9 cellular contexts compared by ENCODE assay signal in the genomic region with DNA sequence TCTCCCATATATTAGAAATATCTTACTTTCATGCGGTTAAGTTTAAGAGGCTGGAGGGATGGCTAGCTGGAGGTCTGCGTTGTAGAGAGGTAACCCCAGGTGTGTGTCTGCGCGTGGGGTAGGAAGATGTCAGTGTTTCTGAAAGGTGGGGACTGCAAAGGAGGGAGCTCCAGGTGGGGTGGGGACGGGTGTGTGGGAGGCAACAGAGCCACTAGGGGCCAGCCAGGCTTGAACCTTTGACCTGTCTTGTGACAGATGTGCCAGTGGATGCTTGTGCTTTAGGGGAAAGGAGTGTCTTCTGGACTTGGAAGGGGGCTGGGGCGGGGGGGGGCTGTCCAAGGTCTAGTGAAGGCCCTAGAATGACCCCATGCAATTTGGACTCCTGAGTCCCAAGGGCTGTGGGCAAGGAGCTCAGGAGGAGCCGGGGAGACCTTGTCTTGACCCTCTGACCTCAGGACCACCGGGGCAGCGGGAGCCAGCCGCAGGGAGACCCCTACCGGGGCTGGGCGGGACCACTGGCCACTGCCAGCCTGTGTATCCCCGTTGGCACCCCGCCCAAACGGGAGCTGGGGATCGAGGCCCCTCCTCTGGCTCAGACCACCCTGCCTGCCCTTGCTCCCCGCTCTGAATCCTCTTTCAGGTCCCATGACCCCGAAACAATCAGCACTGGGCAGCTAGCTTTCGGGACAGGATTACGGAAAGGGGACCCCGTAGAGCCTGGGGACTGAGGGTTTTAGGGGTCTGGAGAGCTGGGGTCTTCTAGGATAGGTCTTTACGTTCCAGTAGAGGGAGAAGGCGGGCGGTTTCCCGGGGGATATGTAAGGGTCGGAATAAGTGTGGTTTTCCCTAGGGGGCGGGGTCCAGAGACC. TPM values are rescaled to one million over a fixed set of nuclear protein-coding genes. Genes with fewer than 3 reads are reported as not detected.
A peak's percentile ranks its signal among the peaks of the same experiment; 100 is the strongest.
DNase-seq lines count a peak whose midpoint lies in the region; ATAC-seq and TF ChIP-seq lines count a peak whose summit lies in the region.
"Had no signal": no experiment of that assay in that cellular context is flagged by ENCODE, and none has a peak within 500 bp of the region (broad histone marks: within the 10 kb centered on the region; RNA-seq: fewer than 3 reads in every experiment).

No MANE protein-coding gene starts in this region.

- TF ChIP-seq POLR2A in stomach (IDR thresholded peaks at IDR 0.05) = no peak

- H2AFZ ChIP-seq in SK-N-SH (ENCODE audit: low read depth) = peak overlapping the region; percentile 97

- H3K4me1 Mint-ChIP-seq in activated CD4-positive, alpha-beta memory T cell treated with anti-CD3 and anti-CD28 coated beads for 36 hours (ENCODE audit: low read depth) = peaks cover 50% of the 10 kb centered on the region

- H3K4me3 ChIP-seq in SK-N-SH (ENCODE audit: low read depth in 2 of 2, low read length in 1 of 2) (peak overlapping the region; percentile 67 to 90), iPS-20b (ENCODE audit: low read length) (peak overlapping the region; percentile 89), stomach (peak overlapping the region; percentile 55 to 69 (median 61))

- H3K9me3 ChIP-seq in SK-N-SH = no peaks in the 10 kb centered on the region
- H3K9me3 ChIP-seq in iPS-20b (ENCODE audit: insufficient read depth, low read depth, low read length) = no peaks in the 10 kb centered on the region
- H3K9me3 ChIP-seq in stomach = no peaks in the 10 kb centered on the region

- no peaks in the 10 kb centered on the region for H3K79me2 ChIP-seq in SK-N-SH (ENCODE audit: insufficient read depth)

- no peak for ATAC-seq in SK-N-SH treated with all-trans-retinoic acid at 6 μM for 48 hours
- ATAC-seq in GM18511 (IDR thresholded peaks at IDR 0.05; ENCODE audit: unreplicated experiment) = no peak

- peaks cover 0 to 22% of the 10 kb centered on the region in 2 experiments; a peak in 2 of 4 replicates for H3K4me1 ChIP-seq in SK-N-SH (ENCODE audit: control insufficient read depth in 1 of 2, insufficient read depth in 2 of 2, low read depth in 1 of 2, low read length in 1 of 2)
- peaks cover 10% of the 10 kb centered on the region for H3K4me1 ChIP-seq in iPS-20b (ENCODE audit: insufficient read depth, low read length)
- peaks cover 30 to 51% (median 43%) of the 10 kb centered on the region in 4 donors for H3K4me1 ChIP-seq in stomach

- H3F3A ChIP-seq in SK-N-SH (replicated peaks; ENCODE audit: insufficient read depth) = peaks cover 5% of the 10 kb centered on the region

- H3K27me3 ChIP-seq in SK-N-SH (ENCODE audit: insufficient read depth) (0 out of 2 replicates have a peak, but pooled peaks cover 6% of the 10 kb centered on the region), iPS-20b (ENCODE audit: insufficient read depth, low read length) (peaks cover 21% of the 10 kb centered on the region), stomach (peaks cover 0 to 38% (median 13%) of the 10 kb centered on the region in 3 donors)

- H3K9me3 Mint-ChIP-seq in activated CD4-positive, alpha-beta memory T cell treated with anti-CD3 and anti-CD28 coated beads for 36 hours = no peaks in the 10 kb centered on the region

- peak overlapping the region; percentile 80 for H3K4me3 Mint-ChIP-seq in activated CD4-positive, alpha-beta memory T cell treated with anti-CD3 and anti-CD28 coated beads for 36 hours

- H3K9ac ChIP-seq in SK-N-SH (no peak overlapping the region), iPS-20b (ENCODE audit: low read depth, low read length) (peak overlapping the region; percentile 57; the same call in 1 of the 2 replicates)

- no peaks in the 10 kb centered on the region for H3K9me2 ChIP-seq in SK-N-SH

- H3K27ac ChIP-seq in SK-N-SH (ENCODE audit: low read depth in 2 of 2, low read length in 1 of 2) (no peak overlapping the region), iPS-20b (ENCODE audit: low read length) (no peak overlapping the region), stomach (peak overlapping the region; percentile 20 to 81 (median 79))

- under 1% methylated on average over 14 of the region's 27 CpGs for WGBS in SK-N-SH (ENCODE audit: low lambda C conversion rate)
- 1 to 3% (median 2%) methylated on average over 21 to 27 of the region's 27 CpGs for WGBS in stomach, 5 donors

- TF ChIP-seq RAD21 in SK-N-SH (IDR thresholded peaks at IDR 0.05; ENCODE audit: low read length) = no peak

- H4K20me1 ChIP-seq in SK-N-SH (ENCODE audit: insufficient read depth) = no peaks in the 10 kb centered on the region

- no peaks in the 10 kb centered on the region for H3K36me3 ChIP-seq in SK-N-SH (replicated peaks in 1 of 2; ENCODE audit: control insufficient read depth in 1 of 2, insufficient read depth in 2 of 2, low read length in 1 of 2)
- H3K36me3 ChIP-seq in iPS-20b (ENCODE audit: insufficient read depth, low read depth, low read length) = no peaks in the 10 kb centered on the region
- no peaks in the 10 kb centered on the region for H3K36me3 ChIP-seq in stomach

- intact Hi-C loops in activated CD4-positive, alpha-beta memory T cell treated with anti-CD3 and anti-CD28 coated beads for 36 hours (cut with micrococcal nuclease) = no loop called here
- intact Hi-C loops in stomach (cut with DNase I; ENCODE audit: low total_unique reads) = no loop called here

- DNase-seq in SK-N-SH (peak; percentile 63), stomach (no peak), GOT3 (lab: John Stamatoyannopoulos, UW) (no peak), GM19238 (ENCODE audit: insufficient read length, low spot score) (no peak)
- DNase-seq in activated CD4-positive, alpha-beta memory T cell treated with anti-CD3 and anti-CD28 coated beads for 36 hours = peak; percentile 34

- peak overlapping the region; percentile 94 for H3K4me2 ChIP-seq in SK-N-SH

- no peak overlapping the region for H3K27ac Mint-ChIP-seq in activated CD4-positive, alpha-beta memory T cell treated with anti-CD3 and anti-CD28 coated beads for 36 hours

- CTCF ChIA-PET in SK-N-SH (lab: Yijun Ruan, JAX) = interaction anchor here (0.6 to 13.7 kb wide), 17 partner anchors 8 to 245 kb away, joined by 3 to 391 read pairs (median 10); a partner anchor contains a TSS
- CTCF ChIA-PET in activated CD4-positive, alpha-beta memory T cell treated with anti-CD3 and anti-CD28 coated beads for 36 hours (lab: Charles Lee) = interaction anchor here (0.6 to 6.5 kb wide), 10 partner anchors 7 to 154 kb away, joined by 3 to 47 read pairs (median 6); a partner anchor contains a TSS

- POLR2A ChIA-PET in SK-N-SH (lab: Yijun Ruan, JAX) = no interaction called here
- POLR2A ChIA-PET in activated CD4-positive, alpha-beta memory T cell treated with anti-CD3 and anti-CD28 coated beads for 36 hours (lab: Charles Lee) = interaction anchor here (0.6 to 2.4 kb wide), 2 partner anchors 17 to 324 kb away, joined by 3 to 10 read pairs; no protein-coding TSS in a partner anchor

- TF ChIP-seq CTCF in SK-N-SH (IDR thresholded peaks at IDR 0.05) (no peak), stomach (IDR thresholded peaks at IDR 0.05) (no peak)

- TF ChIP-seq EP300 in SK-N-SH (IDR thresholded peaks at IDR 0.05; ENCODE audit: borderline replicate concordance in 1 of 2, low read depth in 1 of 2, low read length in 1 of 2) (no peak), stomach (IDR thresholded peaks at IDR 0.05) (no peak)

- no peaks in the 10 kb centered on the region for H3K36me3 Mint-ChIP-seq in activated CD4-positive, alpha-beta memory T cell treated with anti-CD3 and anti-CD28 coated beads for 36 hours

- H3K27me3 Mint-ChIP-seq in activated CD4-positive, alpha-beta memory T cell treated with anti-CD3 and anti-CD28 coated beads for 36 hours = peaks cover 5% of the 10 kb centered on the region

TF ChIP-seq in SK-N-SH, 30 proteins besides CTCF, POLR2A, EP300 and RAD21 (continues in another document):
- TF ChIP-seq TCF12 (IDR thresholded peaks at IDR 0.05) = no peak

TF ChIP-seq in SK-N-SH treated with all-trans-retinoic acid at 6 μM for 48 hours, 23 proteins besides CTCF, POLR2A, EP300 and RAD21:
- TF ChIP-seq ZNF8 (CRISPR knock-in tag; IDR thresholded peaks at IDR 0.05) (no peak), ISL1 (CRISPR knock-in tag; IDR thresholded peaks at IDR 0.05) (no peak), RARB (CRISPR knock-in tag; IDR thresholded peaks at IDR 0.05) (no peak), TOX (CRISPR knock-in tag; IDR thresholded peaks at IDR 0.05; ENCODE audit: borderline replicate concordance) (no peak)
TF ChIP-seq in SK-N-SH treated with all-trans-retinoic acid at 6 μM for 48 hours: peak in this region for 0.

RNA-seq across cellular contexts. Expression of a gene that starts 1.1 kb away (rescaled TPM):
- polyA plus RNA-seq in SK-N-SH (2012; rRNA removed) (0.67 and 0.90 TPM in 2 replicates), stomach (1 to 10 TPM in 2 of 3 donors, under 1 TPM in 1; 0.53 to 2.7 (median 1.7) TPM)
- polyA plus RNA-seq in SK-N-SH (2012; cell fraction: cytosol; rRNA removed) = 0.26 and 0.33 TPM in 2 replicates
- 2.6 and 2.8 TPM in 2 replicates for polyA plus RNA-seq in SK-N-SH (2012; cell fraction: nucleus; rRNA removed)
- under 1 TPM in 1 of 2 experiments, not detected in 1; 0.07 TPM for total RNA-seq in activated CD4-positive, alpha-beta memory T cell treated with anti-CD3 and anti-CD28 coated beads for 36 hours
- total RNA-seq in stomach = 1 to 10 TPM in 1 of 5 donors, under 1 TPM in 4; 0.14 to 4.0 (median 0.58) TPM

RNA-seq across cellular contexts. Expression of a gene that starts 5.6 kb away (rescaled TPM):
- 0.03 and 0.08 TPM in 2 replicates for polyA plus RNA-seq in SK-N-SH (2012; rRNA removed)
- 0.01 and 0.07 TPM in 2 replicates for polyA plus RNA-seq in SK-N-SH (2012; cell fraction: cytosol; rRNA removed)
- 0.13 and 0.58 TPM in 2 replicates for polyA plus RNA-seq in SK-N-SH (2012; cell fraction: nucleus; rRNA removed)
- under 1 TPM; 0.34 to 0.69 TPM for total RNA-seq in activated CD4-positive, alpha-beta memory T cell treated with anti-CD3 and anti-CD28 coated beads for 36 hours
- total RNA-seq in stomach = not detected
- not detected for polyA plus RNA-seq in stomach

RNA-seq across cellular contexts. Expression of a gene that starts 19.0 kb away (rescaled TPM):
- polyA plus RNA-seq in SK-N-SH (2012; rRNA removed) = 0.66 and 1.0 TPM in 2 replicates
- 0.14 and 0.50 TPM in 2 replicates for polyA plus RNA-seq in SK-N-SH (2012; cell fraction: cytosol; rRNA removed)
- 2.3 and 4.5 TPM in 2 replicates for polyA plus RNA-seq in SK-N-SH (2012; cell fraction: nucleus; rRNA removed)
- total RNA-seq in activated CD4-positive, alpha-beta memory T cell treated with anti-CD3 and anti-CD28 coated beads for 36 hours = 10 to 100 TPM; 78.9 to 88.4 TPM
- 10 to 100 TPM in 1 of 5 donors, 1 to 10 TPM in 3, not detected in 1; 2.3 to 28.1 (median 5.8) TPM for total RNA-seq in stomach
- polyA plus RNA-seq in stomach = 10 to 100 TPM in 1 of 3 donors, 1 to 10 TPM in 2; 5.8 to 11.1 (median 7.5) TPM

RNA-seq across cellular contexts. Expression of a gene that starts 26.1 kb away (rescaled TPM):
- polyA plus RNA-seq in SK-N-SH (2012; rRNA removed) (0.08 and 0.10 TPM in 2 replicates), stomach (not detected)
- 0.04 and 0.05 TPM in 2 replicates for polyA plus RNA-seq in SK-N-SH (2012; cell fraction: cytosol; rRNA removed)
- 0.02 TPM in 1 of 2 replicates, not detected in the other for polyA plus RNA-seq in SK-N-SH (2012; cell fraction: nucleus; rRNA removed)
- total RNA-seq in activated CD4-positive, alpha-beta memory T cell treated with anti-CD3 and anti-CD28 coated beads for 36 hours = not detected
- under 1 TPM in 1 of 5 donors, not detected in 4; 0.37 TPM for total RNA-seq in stomach
- total RNA-seq: activated CD8-positive, alpha-beta memory T cell treated with anti-CD3 and anti-CD28 coated beads for 36 hours had no signal

RNA-seq across cellular contexts. Expression of a gene that starts 27.2 kb away (rescaled TPM):
- polyA plus RNA-seq in SK-N-SH (2012; rRNA removed) (158 and 193 TPM in 2 replicates), stomach (10 to 100 TPM; 35.1 to 91.2 (median 51.8) TPM)
- polyA plus RNA-seq in SK-N-SH (2012; cell fraction: cytosol; rRNA removed) = 85.9 and 105 TPM in 2 replicates
- 685 and 718 TPM in 2 replicates for polyA plus RNA-seq in SK-N-SH (2012; cell fraction: nucleus; rRNA removed)
- total RNA-seq in activated CD4-positive, alpha-beta memory T cell treated with anti-CD3 and anti-CD28 coated beads for 36 hours = 100 to 1,000 TPM; 354 to 364 TPM
- 1,000 to 10,000 TPM in 1 of 5 donors, 100 to 1,000 TPM in 1, 10 to 100 TPM in 3; 37.3 to 1,821 (median 71.6) TPM for total RNA-seq in stomach

Comparison
In these comparisons a context has a peak if more than half of its experiments do, and no peak if none do; other contexts are left out.
1. DNase-seq: peak in SK-N-SH (single experiment) and activated CD4-positive, alpha-beta memory T cell treated with anti-CD3 and anti-CD28 coated beads for 36 hours (single experiment); none in stomach (single experiment), GOT3 (single experiment) and GM19238 (single experiment).
2. H3K27ac ChIP-seq: peak in stomach (5 of 5); none in SK-N-SH (0 of 2) and iPS-20b (single experiment).
3. Peak in every context shown above with its lines, with median percentiles within 50 percentile points of each other: H3K4me3 ChIP-seq.